Comparison of ENCODE assay signal across 1 cellular context in the genomic region with DNA sequence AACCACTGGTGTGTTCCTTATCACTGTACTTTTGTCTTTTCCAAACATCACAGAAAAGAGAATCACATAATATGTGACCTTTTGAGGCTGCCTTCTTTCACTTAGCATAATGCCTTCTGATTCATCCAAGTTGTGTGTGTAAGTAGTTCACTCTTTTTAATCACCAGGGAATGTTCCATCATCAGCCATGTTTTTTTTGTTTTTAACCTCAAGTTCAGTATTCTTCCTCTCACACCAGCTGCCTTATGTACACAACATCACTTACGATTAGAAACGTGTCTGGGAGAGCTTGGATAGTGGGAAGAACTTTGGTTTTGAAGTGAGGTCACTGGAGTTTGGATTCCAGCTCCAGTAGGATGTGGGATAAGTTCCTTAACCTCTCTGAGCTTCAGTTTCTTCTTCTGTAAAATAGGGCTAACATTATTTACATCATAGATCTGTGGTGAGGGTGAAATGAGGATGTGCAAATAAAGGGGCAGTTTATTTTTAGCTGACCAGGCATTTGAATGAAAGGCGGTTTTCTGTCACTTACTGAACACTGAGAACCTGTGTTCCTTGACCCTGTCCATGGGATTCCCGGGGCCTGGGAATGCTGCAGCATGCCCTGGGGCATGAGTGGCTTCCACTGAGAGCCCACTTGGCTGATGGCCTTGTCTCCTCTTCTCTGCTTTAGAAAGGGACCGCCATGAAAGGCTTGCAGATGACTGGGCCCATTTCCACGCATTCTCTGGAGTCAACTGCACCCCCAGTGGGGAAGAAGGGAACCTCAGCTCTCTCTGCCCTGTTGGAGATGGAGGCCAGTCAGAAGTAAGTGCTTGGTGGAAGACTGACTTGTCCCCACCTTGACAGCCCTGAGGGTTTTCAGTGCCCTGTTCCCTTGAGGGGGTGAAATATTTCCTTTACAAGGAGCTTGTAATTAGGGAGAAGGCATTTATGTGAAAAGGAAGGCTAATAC.
TF ChIP-seq lines count a peak whose summit lies in the region.

No MANE protein-coding gene starts in this region.

TF ChIP-seq in WTC11, 78 proteins besides CTCF, POLR2A, EP300 and RAD21 (continued from another document):
- no peak for TF ChIP-seq GRHL2 (CRISPR knock-in tag; IDR thresholded peaks at IDR 0.05; ENCODE audit: insufficient replicate concordance, severe bottlenecking)
- no peak for TF ChIP-seq TCF7 (CRISPR knock-in tag; IDR thresholded peaks at IDR 0.05; ENCODE audit: low read depth)
